16 cellular contexts compared by ENCODE assay signal in the genomic region with DNA sequence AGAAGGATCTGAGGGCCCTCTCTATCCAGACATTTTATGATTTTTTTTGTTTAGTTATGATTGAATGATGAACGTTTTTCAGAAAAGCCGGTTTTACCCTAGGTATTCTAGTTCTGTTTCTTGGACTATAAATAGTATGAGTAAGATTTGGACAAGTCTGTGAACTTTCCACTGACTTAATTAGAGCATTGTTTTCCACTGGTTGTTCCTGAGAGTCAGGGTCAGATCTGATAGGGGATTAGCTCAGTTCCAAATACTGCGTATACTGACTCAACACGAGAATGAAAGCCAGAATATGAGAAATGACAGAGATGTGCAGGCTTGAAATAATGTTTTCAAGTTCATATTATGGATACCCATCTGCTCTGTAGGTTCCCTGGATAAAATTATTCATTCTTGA.
DNase-seq lines count a peak whose midpoint lies in the region; ATAC-seq and TF ChIP-seq lines count a peak whose summit lies in the region.
"Had no signal": no experiment of that assay in that cellular context is flagged by ENCODE, and none has a peak within 500 bp of the region (broad histone marks: within the 10 kb centered on the region; RNA-seq: fewer than 3 reads in every experiment).

No MANE protein-coding gene starts in this region.

- H2BK120ac ChIP-seq in mesenchymal stem cell (ENCODE audit: low read depth, low read length), result no peak overlapping the region

- no peak overlapping the region for H2AK5ac ChIP-seq in mesenchymal stem cell (ENCODE audit: low read length, severe bottlenecking)

- H3K9me3 ChIP-seq in mesenchymal stem cell (ENCODE audit: control insufficient read depth, low read length), result no peaks in the 10 kb centered on the region

- 85% methylated on average over 3 of the region's 4 CpGs for WGBS in mesenchymal stem cell

- H2BK12ac ChIP-seq in mesenchymal stem cell (ENCODE audit: low read length in 2 of 2), result no peak overlapping the region

- no peak overlapping the region for H3K4me3 ChIP-seq in mesenchymal stem cell (ENCODE audit: insufficient read depth in 1 of 2, low read depth in 1 of 2, low read length in 2 of 2)

- no peaks in the 10 kb centered on the region for H3K27me3 ChIP-seq in mesenchymal stem cell (ENCODE audit: control insufficient read depth in 1 of 2, insufficient read depth in 1 of 2, low read length in 2 of 2)

- no peak overlapping the region for H4K91ac ChIP-seq in mesenchymal stem cell (ENCODE audit: low read length)

- H3K4me1 ChIP-seq in mesenchymal stem cell (ENCODE audit: control insufficient read depth, insufficient read depth, low read depth, low read length), result no peaks in the 10 kb centered on the region

- no peaks in the 10 kb centered on the region for H3K36me3 ChIP-seq in mesenchymal stem cell (ENCODE audit: control insufficient read depth in 1 of 2, insufficient read depth in 2 of 2, low read depth in 1 of 2, low read length in 2 of 2)

- ATAC-seq in GM18870 (IDR thresholded peaks at IDR 0.05; ENCODE audit: unreplicated experiment), result peak; percentile 95
- ATAC-seq in GM18858 (IDR thresholded peaks at IDR 0.05; ENCODE audit: unreplicated experiment), result no peak
- ATAC-seq in omental fat pad (ENCODE audit: low FRiP score), result no peak

- H3K14ac ChIP-seq in mesenchymal stem cell (ENCODE audit: low read length in 2 of 2), result no peak overlapping the region

- H3K4me2 ChIP-seq in mesenchymal stem cell (ENCODE audit: low read length, poor library complexity, severe bottlenecking), result no peak overlapping the region
- H3K4me2 ChIP-seq: KMS-11 had no signal

- H3K79me1 ChIP-seq in mesenchymal stem cell (replicated peaks; ENCODE audit: low read length, poor library complexity, severe bottlenecking), result no peaks in the 10 kb centered on the region

- no peak for TF ChIP-seq CTCF in omental fat pad (IDR thresholded peaks at IDR 0.05)

- no peak overlapping the region for H4K8ac ChIP-seq in mesenchymal stem cell (ENCODE audit: low read length)

- DNase-seq in Daoy (ENCODE audit: low read depth) (peak; percentile 12), astrocyte of the hippocampus (ENCODE audit: low read depth, low spot score) (peak; percentile 64), mesenchymal stem cell (peak; percentile 6), NCI-H1105 treated with DMSO at 0.1 percent for 48 hours (lab: John Stamatoyannopoulos, UW) (no peak), omental fat pad (ENCODE audit: low spot score) (no peak), NCI-H526 (lab: John Stamatoyannopoulos, UW) (no peak)
- DNase-seq: activated naive CD4-positive, alpha-beta T cell treated with anti-CD3 and anti-CD28 coated beads, Interleukin-2, amount 50 U/mL, for 16 hours; cortex of kidney; NCI-H146; NCI-H526 treated with DMSO at 0.1 percent for 48 hours; posterior cingulate gyrus; stimulated activated CD4-positive, alpha-beta T cell treated with anti-CD3 and anti-CD28 coated beads, Interleukin-1b, Interleukin-23, amount 100 ng/mL, for 48 hours had no signal

- no peak overlapping the region for H3K18ac ChIP-seq in mesenchymal stem cell (ENCODE audit: low read depth in 1 of 2, low read length in 2 of 2)

- H3K23ac ChIP-seq in mesenchymal stem cell (ENCODE audit: low read length in 2 of 2), result no peak overlapping the region

- no peak overlapping the region for H2BK15ac ChIP-seq in mesenchymal stem cell (ENCODE audit: low read depth, poor library complexity, severe bottlenecking)

- no peak overlapping the region for H2BK5ac ChIP-seq in mesenchymal stem cell (ENCODE audit: low read depth, low read length, poor library complexity, severe bottlenecking)

- no peak overlapping the region for H3K9ac ChIP-seq in mesenchymal stem cell (ENCODE audit: low read length)
- H3K9ac ChIP-seq: KMS-11 had no signal

- H3K4ac ChIP-seq in mesenchymal stem cell (ENCODE audit: low read depth in 1 of 2, low read length in 2 of 2), result no peak overlapping the region

- peak overlapping the region; percentile 49 for H3K27ac ChIP-seq in mesenchymal stem cell (ENCODE audit: low read length, poor library complexity, severe bottlenecking)
- H3K27ac ChIP-seq: KMS-11, RWPE1 had no signal

- no peak overlapping the region for H2AFZ ChIP-seq in mesenchymal stem cell (ENCODE audit: low read depth, low read length)

Comparison
In these comparisons a context has a peak if more than half of its experiments do, and no peak if none do; other contexts are left out.
1. DNase-seq: peak in Daoy (single experiment), astrocyte of the hippocampus (single experiment) and mesenchymal stem cell (single experiment); none in NCI-H1105 treated with DMSO at 0.1 percent for 48 hours (single experiment), omental fat pad (single experiment) and NCI-H526 (0 of 2).